8 cellular contexts compared by ENCODE assay signal in genomic region chr13:30739646-30740642, GRCh38. TPM values are rescaled to one million over a fixed set of nuclear protein-coding genes. Genes with fewer than 3 reads are reported as not detected.
DNase-seq lines count a peak whose midpoint lies in the region; ATAC-seq, FAIRE-seq and TF ChIP-seq lines count a peak whose summit lies in the region.

No MANE protein-coding gene starts in this region.

- CTCF ChIA-PET in A673 (lab: Charles Lee): no interaction called here

- peak overlapping the region; percentile 75 for H3K27ac Mint-ChIP-seq in dendritic cell treated with granulocyte-macrophage colony-stimulating factor and Interleukin-4, amounts not matched to agents 40 ng/mL and 50 ng/mL, for 4 days

- WGBS in small intestine, 3 donors: 31 to 35% (median 31%) methylated on average over 15 of the region's 15 CpGs

- no peak for TF ChIP-seq CTCF in A673 (conservative IDR thresholded peaks at IDR 0.05; ENCODE audit: low read depth, low read length)

- H3K9me3 Mint-ChIP-seq in dendritic cell treated with granulocyte-macrophage colony-stimulating factor and Interleukin-4, amounts not matched to agents 40 ng/mL and 50 ng/mL, for 4 days: no peaks in the 10 kb centered on the region

- H3K4me1 ChIP-seq in A673 (ENCODE audit: insufficient read depth, low read length, poor library complexity, severe bottlenecking): peaks cover 18% of the 10 kb centered on the region
- peaks cover 22 to 23% of the 10 kb centered on the region in 2 donors for H3K4me1 ChIP-seq in small intestine (ENCODE audit: control insufficient read depth in 2 of 2, insufficient read depth in 1 of 2, low read depth in 1 of 2, low read length in 1 of 2)

- H3K27me3 ChIP-seq in A673 (replicated peaks; ENCODE audit: insufficient read depth, low read depth, low read length, poor library complexity) (no peaks in the 10 kb centered on the region), small intestine (ENCODE audit: control insufficient read depth in 2 of 2, insufficient read depth in 2 of 2, low read length in 2 of 2) (no peaks in the 10 kb centered on the region)

- intact Hi-C loops in A673 (cut with micrococcal nuclease; ENCODE audit: unreplicated experiment): no loop called here
- intact Hi-C loops in dendritic cell treated with granulocyte-macrophage colony-stimulating factor and Interleukin-4, amounts not matched to agents 40 ng/mL and 50 ng/mL, for 4 days (cut with micrococcal nuclease): loop anchor here (5.0 to 10.0 kb wide), 2 partner anchors 48 to 65 kb away; no protein-coding TSS in a partner anchor

- no TSS peak for BruUV-seq in A673 (replicated peaks; lab: Mats Ljungman, UMichigan)

- no peaks in the 10 kb centered on the region for H3K36me3 ChIP-seq in A673 (ENCODE audit: insufficient read depth, low read length, poor library complexity, severe bottlenecking)
- H3K36me3 ChIP-seq in small intestine (ENCODE audit: control insufficient read depth in 2 of 2, insufficient read depth in 2 of 2, low read length in 2 of 2): no peaks in the 10 kb centered on the region

- no peak for FAIRE-seq in small intestine (lab: Jason Lieb, UNC)

- H3K27me3 Mint-ChIP-seq in dendritic cell treated with granulocyte-macrophage colony-stimulating factor and Interleukin-4, amounts not matched to agents 40 ng/mL and 50 ng/mL, for 4 days: peaks cover 22% of the 10 kb centered on the region

- POLR2A ChIA-PET in A673 (lab: Charles Lee; ENCODE audit: low non-redundant PET): no interaction called here

- H3K27ac ChIP-seq in A673 (ENCODE audit: low read depth, low read length, poor library complexity, severe bottlenecking) (no peak overlapping the region), small intestine (ENCODE audit: low read depth in 1 of 2, low read length in 1 of 2) (peak overlapping the region; percentile 50 to 88)

- ATAC-seq in GM19351 (IDR thresholded peaks at IDR 0.05; ENCODE audit: unreplicated experiment): peak; percentile 43

- DNase-seq in A673 (ENCODE audit: low spot score): peak; percentile 36
- DNase-seq in HT1080 (ENCODE audit: low read depth): peak; percentile 86
- peak; percentile 64 to 66 for DNase-seq in activated CD4-positive, alpha-beta T cell treated with anti-CD3 and anti-CD28 coated beads for 4 hours
- peak; percentile 77 for DNase-seq in small intestine
- no peak for DNase-seq in cortex of kidney (lab: John Stamatoyannopoulos, UW)
- DNase-seq in NCI-H1092 (lab: John Stamatoyannopoulos, UW): no peak

- H3K4me3 Mint-ChIP-seq in dendritic cell treated with granulocyte-macrophage colony-stimulating factor and Interleukin-4, amounts not matched to agents 40 ng/mL and 50 ng/mL, for 4 days: peak overlapping the region; percentile 54

- peaks cover 88% of the 10 kb centered on the region for H3K4me1 Mint-ChIP-seq in dendritic cell treated with granulocyte-macrophage colony-stimulating factor and Interleukin-4, amounts not matched to agents 40 ng/mL and 50 ng/mL, for 4 days (ENCODE audit: low read depth)

- no peak overlapping the region for H3K4me3 ChIP-seq in A673 (ENCODE audit: low read depth, low read length, poor library complexity, severe bottlenecking)
- H3K4me3 ChIP-seq in small intestine (ENCODE audit: low read depth in 1 of 2, low read length in 2 of 2): peak overlapping the region in 1 of 2 donors; percentile 20

- H3K9me3 ChIP-seq in A673 (ENCODE audit: low read depth, low read length, poor library complexity, severe bottlenecking) (no peaks in the 10 kb centered on the region), small intestine (ENCODE audit: control insufficient read depth, low read depth) (no peaks in the 10 kb centered on the region)

- peaks cover 8% of the 10 kb centered on the region for H3K36me3 Mint-ChIP-seq in dendritic cell treated with granulocyte-macrophage colony-stimulating factor and Interleukin-4, amounts not matched to agents 40 ng/mL and 50 ng/mL, for 4 days (ENCODE audit: low read depth)

RNA-seq across cellular contexts. Expression of gene ALOX5AP, which starts 4.6 kb away (rescaled TPM):
- not detected in 2 replicates for total RNA-seq in A673 (2021)
- total RNA-seq in HT1080 (2014; rRNA removed; shearing (Covaris generic)): 1.0 TPM in 1 of 2 replicates, not detected in the other
- 0.31 and 0.42 TPM in 2 replicates for polyA plus RNA-seq in HT1080 (2015; cell fraction: cytosol; rRNA removed)
- not detected in 2 replicates for polyA plus RNA-seq in HT1080 (2015; cell fraction: nucleus; rRNA removed)
- 10 to 100 TPM; 14.3 to 36.1 (median 18.6) TPM for polyA plus RNA-seq in small intestine

Comparison
In these comparisons a context has a peak if more than half of its experiments do, and no peak if none do; other contexts are left out.
1. DNase-seq: peak in A673 (single experiment), HT1080 (single experiment), activated CD4-positive, alpha-beta T cell treated with anti-CD3 and anti-CD28 coated beads for 4 hours (2 of 2) and small intestine (single experiment); none in cortex of kidney (single experiment) and NCI-H1092 (single experiment).